ENCODE assay signal across 13 cellular contexts in genomic region chr10:8048281-8049008, GRCh38.
DNase-seq lines count a peak whose midpoint lies in the region; ATAC-seq and FAIRE-seq lines count a peak whose summit lies in the region.
"Had no signal": no experiment of that assay in that cellular context is flagged by ENCODE, and none has a peak within 500 bp of the region (broad histone marks: within the 10 kb centered on the region; RNA-seq: fewer than 3 reads in every experiment).

No MANE protein-coding gene starts in this region.

- H3K27me3 Mint-ChIP-seq in stimulated activated naive CD8-positive, alpha-beta T cell treated with anti-CD3 and anti-CD28 coated beads, Interleukin-15, amount 100 ng/mL, for 72 hours = peaks cover 94% of the 10 kb centered on the region

- H3K4me3 ChIP-seq in iPS-15b (ENCODE audit: low read depth, low read length) = peak overlapping the region; percentile 26

- no peaks in the 10 kb centered on the region for H3K36me3 ChIP-seq in iPS-15b (ENCODE audit: control insufficient read depth, insufficient read depth, low read length)

- H3K9ac ChIP-seq in iPS-15b (ENCODE audit: low read depth, low read length) = no peak overlapping the region

- H3K4me1 ChIP-seq in iPS-15b (ENCODE audit: control insufficient read depth, insufficient read depth, low read length) = peaks cover 11% of the 10 kb centered on the region

- FAIRE-seq in HTR-8/SVneo (lab: Jason Lieb, UNC) = no peak
- FAIRE-seq: A204.1, colon had no signal

- H3K9me3 Mint-ChIP-seq in stimulated activated naive CD8-positive, alpha-beta T cell treated with anti-CD3 and anti-CD28 coated beads, Interleukin-15, amount 100 ng/mL, for 72 hours = no peaks in the 10 kb centered on the region

- peak overlapping the region; percentile 80 to 83 for H3K4me3 Mint-ChIP-seq in stimulated activated naive CD8-positive, alpha-beta T cell treated with anti-CD3 and anti-CD28 coated beads, Interleukin-15, amount 100 ng/mL, for 72 hours

- H3K27ac Mint-ChIP-seq in stimulated activated naive CD8-positive, alpha-beta T cell treated with anti-CD3 and anti-CD28 coated beads, Interleukin-15, amount 100 ng/mL, for 72 hours = no peak overlapping the region

- peaks cover 89% of the 10 kb centered on the region for H3K4me1 Mint-ChIP-seq in stimulated activated naive CD8-positive, alpha-beta T cell treated with anti-CD3 and anti-CD28 coated beads, Interleukin-15, amount 100 ng/mL, for 72 hours

- peak; percentile 69 for DNase-seq in activated CD8-positive, alpha-beta memory T cell treated with anti-CD3 and anti-CD28 coated beads for 24 hours
- DNase-seq in activated CD8-positive, alpha-beta memory T cell treated with anti-CD3 and anti-CD28 coated beads, Interleukin-2, amount 50 U/mL, for 48 hours = no peak
- DNase-seq in activated T-cell treated with anti-CD3 and anti-CD28 coated beads for 4 hours = peak; percentile 60
- DNase-seq in stimulated activated naive CD8-positive, alpha-beta T cell treated with anti-CD3 and anti-CD28 coated beads, Interleukin-15, amount 100 ng/mL, for 72 hours = peak; percentile 45 to 62
- no peak for DNase-seq in NCI-H82 (lab: John Stamatoyannopoulos, UW)
- no peak for DNase-seq in HTR-8/SVneo (ENCODE audit: insufficient read length, low spot score)
- DNase-seq: GDM1, KBM-7, NCI-H748 treated with DMSO at 0.1 percent for 48 hours had no signal

- H3K9me3 ChIP-seq in iPS-15b (ENCODE audit: control insufficient read depth, insufficient read depth, low read length) = no peaks in the 10 kb centered on the region

- H3K27me3 ChIP-seq in iPS-15b (ENCODE audit: control insufficient read depth, insufficient read depth, low read length) = peaks cover 90% of the 10 kb centered on the region

- ATAC-seq in stimulated activated naive CD8-positive, alpha-beta T cell treated with anti-CD3 and anti-CD28 coated beads, Interleukin-15, amount 100 ng/mL, for 72 hours = peak; percentile 34
- ATAC-seq in GM21423 (IDR thresholded peaks at IDR 0.05; ENCODE audit: unreplicated experiment) = no peak

Comparison
In these comparisons a context has a peak if more than half of its experiments do, and no peak if none do; other contexts are left out.
1. DNase-seq: peak in activated CD8-positive, alpha-beta memory T cell treated with anti-CD3 and anti-CD28 coated beads for 24 hours (single experiment), activated T-cell treated with anti-CD3 and anti-CD28 coated beads for 4 hours (single experiment) and stimulated activated naive CD8-positive, alpha-beta T cell treated with anti-CD3 and anti-CD28 coated beads, Interleukin-15, amount 100 ng/mL, for 72 hours (2 of 2); none in activated CD8-positive, alpha-beta memory T cell treated with anti-CD3 and anti-CD28 coated beads, Interleukin-2, amount 50 U/mL, for 48 hours (single experiment), NCI-H82 (single experiment) and HTR-8/SVneo (single experiment).